Comparison of ENCODE assay signal across 1 cellular context in genomic region chr5:180304431-180305375, GRCh38.
TF ChIP-seq lines count a peak whose summit lies in the region.

No MANE protein-coding gene starts in this region.

TF ChIP-seq in SK-N-SH, 30 proteins besides CTCF, POLR2A, EP300 and RAD21 (continued from another document):
- TF ChIP-seq TAF1 (IDR thresholded peaks at IDR 0.05; ENCODE audit: borderline replicate concordance, low read depth, low read length) (no peak), JUND (IDR thresholded peaks at IDR 0.05) (no peak), PBX3 (IDR thresholded peaks at IDR 0.05) (no peak), FOXJ3 (CRISPR knock-in tag; IDR thresholded peaks at IDR 0.05) (0 out of 2 replicates have a peak, but pooled peaks have one; percentile 32), RXRA (IDR thresholded peaks at IDR 0.05; ENCODE audit: borderline replicate concordance, low read depth) (no peak), EZH2phosphoT487 (IDR thresholded peaks at IDR 0.05; ENCODE audit: borderline replicate concordance, low read depth) (no peak)
